Comparison of ENCODE assay signal across 8 cellular contexts in genomic region chr12:12333980-12334709, GRCh38. TPM values are rescaled to one million over a fixed set of nuclear protein-coding genes. Genes with fewer than 3 reads are reported as not detected.
DNase-seq lines count a peak whose midpoint lies in the region; ATAC-seq and TF ChIP-seq lines count a peak whose summit lies in the region.

No MANE protein-coding gene starts in this region.

- H3K4me3 ChIP-seq in NT2/D1 (ENCODE audit: insufficient read length, low read depth) (no peak overlapping the region), esophagus squamous epithelium (no peak overlapping the region), uterus (no peak overlapping the region)

- WGBS in esophagus squamous epithelium, 2 donors = 44 to 47% methylated on average over 12 of the region's 12 CpGs

- ATAC-seq in HG03280 (IDR thresholded peaks at IDR 0.05; ENCODE audit: unreplicated experiment) = peak; percentile 62
- ATAC-seq in omental fat pad (ENCODE audit: low FRiP score) = no peak

- peak; percentile 83 for DNase-seq in GM03348 (ENCODE audit: low spot score)
- peak; percentile 85 for DNase-seq in NT2/D1 (ENCODE audit: low read depth, low spot score)
- DNase-seq in activated T-cell treated with anti-CD3 and anti-CD28 coated beads for 48 hours (ENCODE audit: low read depth) = peak; percentile 55
- DNase-seq in esophagus squamous epithelium (lab: John Stamatoyannopoulos, UW) = no peak
- DNase-seq in omental fat pad (ENCODE audit: low spot score) = no peak
- peak; percentile 56 to 62 for DNase-seq in uterus
- DNase-seq in middle frontal gyrus (ENCODE audit: extremely low spot score, low spot score) = no peak

- H3K27ac ChIP-seq in esophagus squamous epithelium (peak overlapping the region in 2 of 4 donors; percentile 22 to 68), uterus (peak overlapping the region; percentile 71 to 87)

- H3K4me1 ChIP-seq in NT2/D1 (ENCODE audit: insufficient read depth, insufficient read length) = peaks cover 11% of the 10 kb centered on the region
- peaks cover 0 to 48% (median 15%) of the 10 kb centered on the region in 3 donors for H3K4me1 ChIP-seq in esophagus squamous epithelium
- peaks cover 0 to 5% of the 10 kb centered on the region in 2 donors for H3K4me1 ChIP-seq in uterus

- H3K9me3 ChIP-seq in NT2/D1 (ENCODE audit: insufficient read depth, low read length) (no peaks in the 10 kb centered on the region), esophagus squamous epithelium (no peaks in the 10 kb centered on the region), uterus (no peaks in the 10 kb centered on the region)

- intact Hi-C loops in esophagus squamous epithelium (cut with DNase I) (loop anchor here (10.0 kb wide), 1 partner anchor 249 kb away; no protein-coding TSS in a partner anchor), uterus (cut with DNase I; ENCODE audit: low total_unique reads) (no loop called here)

- TF ChIP-seq POLR2A in esophagus squamous epithelium (IDR thresholded peaks at IDR 0.05) (no peak), uterus (IDR thresholded peaks at IDR 0.05) (no peak)

- no peak overlapping the region for H3K9ac ChIP-seq in NT2/D1 (ENCODE audit: insufficient read length, low read depth)

- no peaks in the 10 kb centered on the region for H3K36me3 ChIP-seq in NT2/D1 (ENCODE audit: insufficient read depth, insufficient read length, low read length)
- peaks cover 0 to 54% (median 0%) of the 10 kb centered on the region in 3 donors for H3K36me3 ChIP-seq in esophagus squamous epithelium
- H3K36me3 ChIP-seq in uterus = no peaks in the 10 kb centered on the region

- TF ChIP-seq CTCF in esophagus squamous epithelium (IDR thresholded peaks at IDR 0.05) = peak; percentile 66 to 82 (median 75)
- peak in 2 of 3 donors; percentile 44 to 67 for TF ChIP-seq CTCF in omental fat pad (IDR thresholded peaks at IDR 0.05)
- peak; percentile 64 to 84 (median 74) for TF ChIP-seq CTCF in uterus (IDR thresholded peaks at IDR 0.05)

- H3K27me3 ChIP-seq in NT2/D1 (ENCODE audit: insufficient read depth, insufficient read length) (no peaks in the 10 kb centered on the region), esophagus squamous epithelium (no peaks in the 10 kb centered on the region), uterus (no peaks in the 10 kb centered on the region)

RNA-seq across cellular contexts. Expression of gene MANSC1, which starts 15.9 kb away (rescaled TPM):
- total RNA-seq in esophagus squamous epithelium (10 to 100 TPM; 22.5 to 59.0 (median 47.7) TPM), omental fat pad (10 to 100 TPM; 12.2 to 20.1 (median 14.5) TPM), uterus (10 to 100 TPM in 2 of 4 donors, 1 to 10 TPM in 2; 5.1 to 34.4 (median 16.9) TPM)

RNA-seq across cellular contexts. Expression of gene BORCS5, which starts 22.7 kb away (rescaled TPM):
- 10 to 100 TPM in 2 of 4 donors, 1 to 10 TPM in 2; 7.6 to 20.4 (median 10.0) TPM for total RNA-seq in esophagus squamous epithelium
- 10 to 100 TPM; 11.4 to 17.1 (median 15.7) TPM for total RNA-seq in omental fat pad
- total RNA-seq in uterus = 10 to 100 TPM in 3 of 4 donors, under 1 TPM in 1; 0.51 to 87.1 (median 17.9) TPM

Comparison
In these comparisons a context has a peak if more than half of its experiments do, and no peak if none do; other contexts are left out.
1. DNase-seq: peak in GM03348 (single experiment), NT2/D1 (single experiment), activated T-cell treated with anti-CD3 and anti-CD28 coated beads for 48 hours (single experiment) and uterus (2 of 2); none in esophagus squamous epithelium (single experiment), omental fat pad (single experiment) and middle frontal gyrus (single experiment).
2. Peak in every context shown above with its lines, with median percentiles within 50 percentile points of each other: CTCF ChIP-seq.